In the genomic region with DNA sequence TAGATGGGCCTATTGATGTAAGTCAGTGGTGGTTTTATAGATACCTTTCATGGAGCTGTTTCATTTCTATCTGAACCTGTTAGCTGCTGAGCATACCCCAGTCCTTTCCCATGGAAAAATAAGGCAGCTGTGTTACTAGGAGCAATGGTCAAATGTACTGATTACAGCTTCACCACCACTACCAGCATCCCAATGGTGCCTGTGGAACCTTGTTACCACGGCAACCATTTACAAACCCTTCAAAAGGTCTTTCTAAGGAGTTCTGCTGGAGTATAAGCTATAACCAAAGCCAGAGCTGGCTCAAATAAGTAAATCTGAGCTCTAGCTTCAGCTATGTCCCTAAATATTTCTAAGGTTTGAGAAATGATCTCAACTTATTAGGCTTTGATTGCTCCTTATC, we compare ENCODE assay signal across 14 cellular contexts.
DNase-seq lines count a peak whose midpoint lies in the region; ATAC-seq lines count a peak whose summit lies in the region.
"Had no signal": no experiment of that assay in that cellular context is flagged by ENCODE, and none has a peak within 500 bp of the region (broad histone marks: within the 10 kb centered on the region; RNA-seq: fewer than 3 reads in every experiment).

No MANE protein-coding gene starts in this region.

- ATAC-seq in GM18502 (IDR thresholded peaks at IDR 0.05; ENCODE audit: poor library complexity, unreplicated experiment), result no peak
- ATAC-seq: A549; CD8-positive, alpha-beta T cell had no signal

- DNase-seq in NCI-H748 (lab: John Stamatoyannopoulos, UW; ENCODE audit: unreplicated experiment), result peak; percentile 20
- no peak for DNase-seq in NCI-H748 treated with DMSO at 0.1 percent for 48 hours (lab: John Stamatoyannopoulos, UW)
- DNase-seq in NCI-H524 treated with DMSO at 0.1 percent for 48 hours (lab: John Stamatoyannopoulos, UW), result peak; percentile 6
- DNase-seq in midbrain (lab: John Stamatoyannopoulos, UW), result peak; percentile 4
- no peak for DNase-seq in NOMO-1 (lab: John Stamatoyannopoulos, UW; ENCODE audit: unreplicated experiment in 2 of 2)
- DNase-seq: CD8-positive, alpha-beta T cell; COR-L47; DMS153; DMS79 treated with DMSO at 0.1 percent for 48 hours; EL; HCEC 1CT; HFFc6 had no signal

Comparison
In these comparisons a context has a peak if more than half of its experiments do, and no peak if none do; other contexts are left out.
1. DNase-seq: peak in NCI-H748 (single experiment), NCI-H524 treated with DMSO at 0.1 percent for 48 hours (single experiment) and midbrain (single experiment); none in NCI-H748 treated with DMSO at 0.1 percent for 48 hours (single experiment) and NOMO-1 (0 of 2).